In the genomic region with DNA sequence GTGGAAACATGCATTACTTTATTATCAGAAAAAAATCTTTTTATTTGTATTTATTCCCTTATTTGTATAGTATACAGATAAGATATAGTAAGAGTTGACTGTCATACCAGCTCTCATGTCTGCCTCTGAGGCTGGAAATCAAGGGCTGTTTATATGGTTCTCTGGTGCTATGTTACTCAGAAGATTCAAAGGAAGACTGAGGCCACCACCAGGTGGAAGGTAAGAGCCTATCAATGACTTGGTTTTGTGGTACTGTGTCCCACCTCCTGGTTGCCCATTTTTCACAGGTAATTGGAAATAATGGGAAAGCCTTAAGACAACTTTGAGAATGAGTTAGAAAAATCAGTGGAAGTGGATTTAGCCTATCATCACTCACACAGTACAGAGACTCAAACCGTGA, we compare ENCODE assay signal across 2 cellular contexts.
TF ChIP-seq lines count a peak whose summit lies in the region.

No MANE protein-coding gene starts in this region.

TF ChIP-seq in GM23338, 12 proteins besides CTCF, POLR2A, EP300 and RAD21 (continued from another document):
- no peak for TF ChIP-seq STAT1 (IDR thresholded peaks at IDR 0.05; ENCODE audit: unreplicated experiment)
- TF ChIP-seq REST (IDR thresholded peaks at IDR 0.05; ENCODE audit: unreplicated experiment): no peak
- no peak for TF ChIP-seq ZNF462 (CRISPR knock-in tag; IDR thresholded peaks at IDR 0.05)
- no peak for TF ChIP-seq POLR2AphosphoS5 (IDR thresholded peaks at IDR 0.05; ENCODE audit: low read depth)
- TF ChIP-seq JUNB (IDR thresholded peaks at IDR 0.05; ENCODE audit: unreplicated experiment): no peak
- no peak for TF ChIP-seq EZH2 (IDR thresholded peaks at IDR 0.05; ENCODE audit: low read depth, unreplicated experiment)
- no peak for TF ChIP-seq ETS1 (IDR thresholded peaks at IDR 0.05)
- TF ChIP-seq NANOG (IDR thresholded peaks at IDR 0.05; ENCODE audit: borderline replicate concordance): no peak

TF ChIP-seq in WTC11, 78 proteins besides CTCF, POLR2A, EP300 and RAD21 (continued from another document):
- TF ChIP-seq ATF6 (CRISPR knock-in tag; IDR thresholded peaks at IDR 0.05): no peak
- TF ChIP-seq JAZF1 (CRISPR knock-in tag; IDR thresholded peaks at IDR 0.05): no peak
- no peak for TF ChIP-seq ELF4 (CRISPR knock-in tag; IDR thresholded peaks at IDR 0.05; ENCODE audit: low read depth)
- TF ChIP-seq ZNF532 (CRISPR knock-in tag; IDR thresholded peaks at IDR 0.05; ENCODE audit: borderline replicate concordance): no peak
- TF ChIP-seq MAX (CRISPR knock-in tag; IDR thresholded peaks at IDR 0.05): no peak
- no peak for TF ChIP-seq PRDM15 (CRISPR knock-in tag; IDR thresholded peaks at IDR 0.05)
- no peak for TF ChIP-seq NR2C2 (CRISPR knock-in tag; IDR thresholded peaks at IDR 0.05)
- TF ChIP-seq, protein P1, sequence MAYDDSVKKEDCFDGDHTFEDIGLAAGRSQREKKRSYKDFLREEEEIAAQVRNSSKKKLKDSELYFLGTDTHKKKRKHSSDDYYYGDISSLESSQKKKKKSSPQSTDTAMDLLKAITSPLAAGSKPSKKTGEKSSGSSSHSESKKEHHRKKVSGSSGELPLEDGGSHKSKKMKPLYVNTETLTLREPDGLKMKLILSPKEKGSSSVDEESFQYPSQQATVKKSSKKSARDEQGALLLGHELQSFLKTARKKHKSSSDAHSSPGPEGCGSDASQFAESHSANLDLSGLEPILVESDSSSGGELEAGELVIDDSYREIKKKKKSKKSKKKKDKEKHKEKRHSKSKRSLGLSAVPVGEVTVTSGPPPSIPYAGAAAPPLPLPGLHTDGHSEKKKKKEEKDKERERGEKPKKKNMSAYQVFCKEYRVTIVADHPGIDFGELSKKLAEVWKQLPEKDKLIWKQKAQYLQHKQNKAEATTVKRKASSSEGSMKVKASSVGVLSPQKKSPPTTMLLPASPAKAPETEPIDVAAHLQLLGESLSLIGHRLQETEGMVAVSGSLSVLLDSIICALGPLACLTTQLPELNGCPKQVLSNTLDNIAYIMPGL (CRISPR knock-in tag; IDR thresholded peaks at IDR 0.05): no peak
- no peak for TF ChIP-seq ETV6 (CRISPR knock-in tag; IDR thresholded peaks at IDR 0.05)
- no peak for TF ChIP-seq E2F4 (CRISPR knock-in tag; IDR thresholded peaks at IDR 0.05; ENCODE audit: borderline replicate concordance, low read depth)
- no peak for TF ChIP-seq NFATC4 (CRISPR knock-in tag; IDR thresholded peaks at IDR 0.05)
- TF ChIP-seq TP53 (CRISPR knock-in tag; IDR thresholded peaks at IDR 0.05): no peak
- no peak for TF ChIP-seq RORB (CRISPR knock-in tag; IDR thresholded peaks at IDR 0.05)
- no peak for TF ChIP-seq FOXJ3 (CRISPR knock-in tag; IDR thresholded peaks at IDR 0.05; ENCODE audit: borderline replicate concordance)
- TF ChIP-seq NR3C1 (CRISPR knock-in tag; conservative IDR thresholded peaks at IDR 0.05; ENCODE audit: low read depth): no peak
- TF ChIP-seq TCF7 (CRISPR knock-in tag; IDR thresholded peaks at IDR 0.05; ENCODE audit: low read depth): no peak
- TF ChIP-seq FOXP1 (CRISPR knock-in tag; IDR thresholded peaks at IDR 0.05; ENCODE audit: borderline replicate concordance): no peak
- TF ChIP-seq GRHL2 (CRISPR knock-in tag; IDR thresholded peaks at IDR 0.05; ENCODE audit: insufficient replicate concordance, severe bottlenecking): no peak
- no peak for TF ChIP-seq NFYB (CRISPR knock-in tag; conservative IDR thresholded peaks at IDR 0.05; ENCODE audit: low read depth)
